Comparison of ENCODE assay signal across 27 cellular contexts in the genomic region with DNA sequence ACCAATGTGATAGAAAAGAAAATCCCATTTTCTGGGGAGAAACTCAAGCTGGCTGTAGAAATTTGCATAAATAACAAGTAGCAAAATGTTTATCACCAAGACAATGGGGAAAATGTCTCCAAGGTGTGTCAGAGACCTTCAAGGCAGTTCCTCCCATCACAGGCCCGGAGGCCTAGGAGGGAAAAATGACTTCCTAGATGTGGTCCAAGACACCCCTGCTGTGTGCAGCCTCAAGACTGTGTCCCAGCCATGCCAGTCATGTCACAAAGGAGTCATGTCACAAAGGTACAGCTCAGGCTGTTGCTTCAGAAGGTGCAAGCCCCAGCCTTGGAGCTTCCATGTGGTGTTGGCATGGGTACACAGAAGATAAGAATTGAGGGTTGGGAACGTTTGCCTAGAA.
"Had no signal": no experiment of that assay in that cellular context is flagged by ENCODE, and none has a peak within 500 bp of the region (broad histone marks: within the 10 kb centered on the region; RNA-seq: fewer than 3 reads in every experiment).

No MANE protein-coding gene starts in this region.

- H3K9me3 ChIP-seq: testis, thoracic aorta, thyroid gland, tibial artery, transverse colon, upper lobe of left lung, upper lobe of right lung, uterus, vagina had no signal

- H3K27me3 ChIP-seq: stomach, suprapubic skin, testis, thyroid gland, tibial artery, tibial nerve, transverse colon, upper lobe of left lung, upper lobe of right lung, uterus, vagina had no signal

- ATAC-seq: stimulated activated effector memory CD8-positive, alpha-beta T cell treated with anti-CD3 and anti-CD28 coated beads, Interleukin-12 subunit alpha, Interleukin-12 subunit beta, amount 100 ng/mL, for 72 hours; stimulated activated memory B cell treated with anti-CD40 and anti-IgM and Interleukin-4, amounts not matched to agents 10 μg/mL and 1 μg/mL and 100 μg/mL, for 72 hours; stimulated activated naive B cell treated with anti-CD40 and anti-IgM and Interleukin-4, amounts not matched to agents 10 μg/mL and 1 μg/mL and 100 μg/mL, for 72 hours; stimulated activated naive CD8-positive, alpha-beta T cell treated with anti-CD3 and anti-CD28 coated beads, Interleukin-15, amount 100 ng/mL, for 72 hours; stimulated activated naive CD8-positive, alpha-beta T cell treated with anti-CD3 and anti-CD28 coated beads, Interleukin-15, Interleukin-2, amounts not matched to agents 100 U/mL and 50 U/mL, for 24 hours; upper lobe of right lung had no signal

- FAIRE-seq: urothelium cell line had no signal

- H3K4me3 ChIP-seq: stomach, suprapubic skin, testis, thoracic aorta, thyroid gland, tibial artery, tibial nerve, transverse colon, upper lobe of left lung, upper lobe of right lung, uterus, vagina had no signal

- DNase-seq: stimulated activated CD4-positive, alpha-beta T cell treated with anti-CD3 and anti-CD28 coated beads, Interleukin-2, amount 100 ng/mL, for 48 hours; stimulated activated CD4-positive, alpha-beta T cell treated with anti-CD3 and anti-CD28 coated beads, Interleukin-4, amount 100 ng/mL, for 1 hour; stimulated activated CD4-positive, alpha-beta T cell treated with anti-CD3 and anti-CD28 coated beads, Interleukin-4, amount 100 ng/mL, for 24 hours; stimulated activated CD4-positive, alpha-beta T cell treated with anti-CD3 and anti-CD28 coated beads, Interleukin-4, amount 100 ng/mL, for 4 hours; stimulated activated CD8-positive, alpha-beta memory T cell treated with anti-CD3 and anti-CD28 coated beads, Interleukin-4, amount 100 ng/mL, for 48 hours; stimulated activated naive B cell treated with anti-CD40 and anti-IgM and Interleukin-4, amounts not matched to agents 10 μg/mL and 1 μg/mL and 100 μg/mL, for 72 hours; stimulated activated naive CD4-positive, alpha-beta T cell; stimulated activated naive CD4-positive, alpha-beta T cell treated with Interleukin-2 at 50 U/mL for 16 hours; stimulated activated naive CD8-positive, alpha-beta T cell treated with anti-CD3 and anti-CD28 coated beads, Interleukin-15, amount 100 ng/mL, for 72 hours; stimulated activated naive CD8-positive, alpha-beta T cell treated with anti-CD3 and anti-CD28 coated beads, Interleukin-15, Interleukin-2, amounts not matched to agents 100 U/mL and 50 U/mL, for 24 hours; stomach; substantia nigra; testis; thyroid gland; tibial artery; transverse colon; trophoblast cell; upper lobe of left lung; upper lobe of right lung; uterus had no signal

- H3K27ac ChIP-seq: stomach, suprapubic skin, testis, thoracic aorta, thyroid gland, tibial artery, tibial nerve, transverse colon, upper lobe of left lung, upper lobe of right lung, uterus, vagina had no signal

- H3K4me1 ChIP-seq: stomach, suprapubic skin, testis, thyroid gland, tibial artery, tibial nerve, transverse colon, upper lobe of left lung, upper lobe of right lung, uterus, vagina had no signal

- H3K36me3 ChIP-seq: stomach, suprapubic skin, thoracic aorta, thyroid gland, tibial artery, transverse colon, upper lobe of left lung, upper lobe of right lung, uterus, vagina had no signal
